9 cellular contexts compared by ENCODE assay signal in the genomic region with DNA sequence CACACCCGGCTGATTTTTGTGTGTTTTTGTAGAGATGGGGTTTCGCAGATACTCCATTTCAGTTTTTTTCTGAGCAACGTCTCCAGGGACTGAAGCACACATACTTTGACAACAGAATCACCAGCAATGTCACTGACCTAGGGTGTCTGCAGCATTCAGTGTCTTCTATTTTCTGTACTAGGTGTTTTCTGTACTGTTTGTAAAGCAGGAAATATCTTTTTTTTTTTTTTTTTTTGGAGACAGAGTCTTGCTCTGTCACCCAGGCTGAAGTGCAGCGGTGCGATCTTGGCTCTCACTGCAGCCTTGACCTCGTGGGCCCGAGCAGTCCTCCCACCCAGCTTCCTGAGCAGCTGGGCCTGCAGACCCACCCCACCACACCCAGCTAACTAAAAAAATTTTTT. TPM values are rescaled to one million over a fixed set of nuclear protein-coding genes. Genes with fewer than 3 reads are reported as not detected.
DNase-seq lines count a peak whose midpoint lies in the region; ATAC-seq and TF ChIP-seq lines count a peak whose summit lies in the region.
"Had no signal": no experiment of that assay in that cellular context is flagged by ENCODE, and none has a peak within 500 bp of the region (broad histone marks: within the 10 kb centered on the region; RNA-seq: fewer than 3 reads in every experiment).

No MANE protein-coding gene starts in this region.

- peak overlapping the region; percentile 36 for H3K27ac Mint-ChIP-seq in T-helper 2 cell treated with Interferon-gamma antibody and Interleukin-4, amounts not matched to agents 5 μg/mL and 100 μg/mL, for 36 hours

- peaks cover 46% of the 10 kb centered on the region for H3K4me1 Mint-ChIP-seq in T-helper 2 cell treated with Interferon-gamma antibody and Interleukin-4, amounts not matched to agents 5 μg/mL and 100 μg/mL, for 36 hours (ENCODE audit: low read depth)

- ATAC-seq in DND-41 (ENCODE audit: insufficient read depth, low read depth) (peak; percentile 49), GM21367 (IDR thresholded peaks at IDR 0.05; ENCODE audit: unreplicated experiment) (peak; percentile 52), left lung (peak; percentile 20)

- H3K36me3 ChIP-seq in DND-41 (ENCODE audit: insufficient read depth, low read length) (peaks cover 21% of the 10 kb centered on the region), left lung (peaks cover 0 to 17% of the 10 kb centered on the region in 2 donors), A673 (ENCODE audit: insufficient read depth, low read length, poor library complexity, severe bottlenecking) (peaks cover 19% of the 10 kb centered on the region)

- no TSS peak for BruUV-seq in A673 (replicated peaks; lab: Mats Ljungman, UMichigan)

- DNase-seq in DND-41 = peak; percentile 30
- DNase-seq in T-helper 2 cell treated with Interferon-gamma antibody and Interleukin-4, amounts not matched to agents 5 μg/mL and 100 μg/mL, for 36 hours (ENCODE audit: low spot score) = no peak
- DNase-seq in left lung = peak in 1 of 2 donors; percentile 61
- DNase-seq in substantia nigra (lab: John Stamatoyannopoulos, UW) = no peak
- no peak for DNase-seq in inferior parietal cortex (ENCODE audit: extremely low spot score)
- DNase-seq in A673 (ENCODE audit: low spot score) = no peak
- DNase-seq in dermis blood vessel endothelial cell = no peak
- DNase-seq: NCI-H446 treated with DMSO at 0.1 percent for 48 hours had no signal

- no peak for TF ChIP-seq CTCF in DND-41 (IDR thresholded peaks at IDR 0.05; ENCODE audit: borderline replicate concordance, extremely low read depth, low read length, poor library complexity, severe bottlenecking)
- TF ChIP-seq CTCF in left lung (IDR thresholded peaks at IDR 0.05) = no peak
- TF ChIP-seq CTCF in A673 (conservative IDR thresholded peaks at IDR 0.05; ENCODE audit: low read depth, low read length) = no peak

- peaks cover 63% of the 10 kb centered on the region for H4K20me1 ChIP-seq in DND-41 (ENCODE audit: insufficient read depth, low read length)

- intact Hi-C loops in left lung (cut with DNase I) = no loop called here
- intact Hi-C loops in A673 (cut with micrococcal nuclease; ENCODE audit: unreplicated experiment) = no loop called here

- H3K9ac ChIP-seq in DND-41 (ENCODE audit: low read depth, low read length) = no peak overlapping the region

- H3K27me3 Mint-ChIP-seq in T-helper 2 cell treated with Interferon-gamma antibody and Interleukin-4, amounts not matched to agents 5 μg/mL and 100 μg/mL, for 36 hours (ENCODE audit: low read depth) = no peaks in the 10 kb centered on the region

- POLR2A ChIA-PET in A673 (lab: Charles Lee; ENCODE audit: low non-redundant PET) = no interaction called here

- CTCF ChIA-PET in A673 (lab: Charles Lee) = no interaction called here

- no peak overlapping the region for H2AFZ ChIP-seq in DND-41 (ENCODE audit: low read depth, low read length)

- peak overlapping the region; percentile 50 for H3K4me3 Mint-ChIP-seq in T-helper 2 cell treated with Interferon-gamma antibody and Interleukin-4, amounts not matched to agents 5 μg/mL and 100 μg/mL, for 36 hours

- H3K9me3 ChIP-seq in DND-41 (ENCODE audit: insufficient read depth, low read length, severe bottlenecking) (no peaks in the 10 kb centered on the region), left lung (no peaks in the 10 kb centered on the region), A673 (ENCODE audit: low read depth, low read length, poor library complexity, severe bottlenecking) (peaks cover 4% of the 10 kb centered on the region)

- H3K9me3 Mint-ChIP-seq in T-helper 2 cell treated with Interferon-gamma antibody and Interleukin-4, amounts not matched to agents 5 μg/mL and 100 μg/mL, for 36 hours = no peaks in the 10 kb centered on the region

- H3K27me3 ChIP-seq in DND-41 (ENCODE audit: insufficient read depth, low read length, poor library complexity) = no peaks in the 10 kb centered on the region
- H3K27me3 ChIP-seq in left lung = no peaks in the 10 kb centered on the region
- H3K27me3 ChIP-seq in A673 (replicated peaks; ENCODE audit: insufficient read depth, low read depth, low read length, poor library complexity) = no peaks in the 10 kb centered on the region

- H3K36me3 Mint-ChIP-seq in T-helper 2 cell treated with Interferon-gamma antibody and Interleukin-4, amounts not matched to agents 5 μg/mL and 100 μg/mL, for 36 hours (ENCODE audit: low read depth) = peaks cover 27% of the 10 kb centered on the region

- H3K4me1 ChIP-seq in DND-41 (ENCODE audit: insufficient read depth, low read length) = peaks cover 14% of the 10 kb centered on the region
- peaks cover 15 to 95% of the 10 kb centered on the region in 2 donors for H3K4me1 ChIP-seq in left lung
- H3K4me1 ChIP-seq in A673 (ENCODE audit: insufficient read depth, low read length, poor library complexity, severe bottlenecking) = peaks cover 23% of the 10 kb centered on the region

- peaks cover 95% of the 10 kb centered on the region for H3K79me2 ChIP-seq in DND-41 (ENCODE audit: insufficient read depth, low read length)

- H3K4me3 ChIP-seq in DND-41 (ENCODE audit: low read depth in 1 of 2, low read length in 2 of 2) (no peak overlapping the region), left lung (no peak overlapping the region), A673 (ENCODE audit: low read depth, low read length, poor library complexity, severe bottlenecking) (no peak overlapping the region)

- H3K4me2 ChIP-seq in DND-41 (ENCODE audit: insufficient read depth, low read length) = no peak overlapping the region

- H3K27ac ChIP-seq in DND-41 (ENCODE audit: low read length) (0 out of 2 replicates have a peak overlapping the region, but pooled peaks have one; percentile 43), left lung (peak overlapping the region in 1 of 2 donors; percentile 14), substantia nigra (ENCODE audit: low read depth, low read length, poor library complexity, severe bottlenecking) (no peak overlapping the region), A673 (ENCODE audit: low read depth, low read length, poor library complexity, severe bottlenecking) (no peak overlapping the region)

RNA-seq across cellular contexts. Expression of a gene that starts 8.8 kb away (rescaled TPM):
- total RNA-seq in left lung = 100 to 1,000 TPM; 262 to 265 TPM
- 232 and 237 TPM in 2 replicates for total RNA-seq in A673 (2021)
- total RNA-seq in dermis blood vessel endothelial cell = 168 and 270 TPM in 2 replicates

RNA-seq across cellular contexts. Expression of a gene that starts 59.6 kb away (rescaled TPM):
- total RNA-seq in left lung = 100 to 1,000 TPM in 1 of 2 donors, 10 to 100 TPM in 1; 58.2 to 113 TPM
- 34.4 and 37.7 TPM in 2 replicates for total RNA-seq in A673 (2021)
- 26.4 and 29.6 TPM in 2 replicates for total RNA-seq in dermis blood vessel endothelial cell
